21 cellular contexts compared by ENCODE assay signal in genomic region chr2:12074884-12075217, GRCh38.
"Had no signal": no experiment of that assay in that cellular context is flagged by ENCODE, and none has a peak within 500 bp of the region (broad histone marks: within the 10 kb centered on the region; RNA-seq: fewer than 3 reads in every experiment).

No MANE protein-coding gene starts in this region.

- H3K27me3 Mint-ChIP-seq: activated naive CD8-positive, alpha-beta T cell had no signal

- H3K27ac ChIP-seq: brain microvascular endothelial cell, cardiac muscle cell, PC-9 had no signal

- H3K4me2 ChIP-seq: PC-9 had no signal

- H3K36me3 Mint-ChIP-seq: activated naive CD8-positive, alpha-beta T cell had no signal

- H3K9me3 Mint-ChIP-seq: activated naive CD4-positive, alpha-beta T cell treated with anti-CD3 and anti-CD28 coated beads for 36 hours; T-helper 1 cell treated with Interleukin-12 subunit alpha and Interleukin-12 subunit beta and Interleukin-4 antibody, amounts not matched to agents 30 μg/mL and 1 μg/mL, for 36 hours had no signal

- H3K27ac Mint-ChIP-seq: activated CD8-positive, alpha-beta T cell treated with anti-CD3 and anti-CD28 coated beads, Interleukin-2, amount 10 ng/mL, durations not matched to agents 7 days and 5 days; activated naive CD4-positive, alpha-beta T cell treated with anti-CD3 and anti-CD28 coated beads for 36 hours; activated naive CD8-positive, alpha-beta T cell; T-helper 1 cell treated with Interleukin-12 subunit alpha and Interleukin-12 subunit beta and Interleukin-4 antibody, amounts not matched to agents 30 μg/mL and 1 μg/mL, for 36 hours had no signal

- H3K27me3 ChIP-seq: brain microvascular endothelial cell, cardiac muscle cell, MG63 had no signal

- H3K36me3 ChIP-seq: brain microvascular endothelial cell, cardiac muscle cell, MG63 had no signal

- DNase-seq: activated CD4-positive, alpha-beta T cell treated with anti-CD3 and anti-CD28 coated beads for 4 hours; activated CD8-positive, alpha-beta memory T cell treated with anti-CD3 and anti-CD28 coated beads, Interleukin-2, amount 50 U/mL, for 48 hours; activated CD8-positive, alpha-beta T cell treated with anti-CD3 and anti-CD28 coated beads, Interleukin-2, amount 10 ng/mL, durations not matched to agents 7 days and 5 days; activated effector memory CD4-positive, alpha-beta T cell treated with Interleukin-2 at 50 U/mL for 16 hours; activated naive CD4-positive, alpha-beta T cell treated with anti-CD3 and anti-CD28 coated beads for 36 hours; activated T-cell treated with anti-CD3 and anti-CD28 coated beads, Interleukin-2, amount 50 U/mL, for 1 hour; amygdala; brain microvascular endothelial cell; MG63; MV-4-11; NCI-H1092 treated with DMSO at 0.1 percent for 48 hours; NCI-H1436; NCI-H1694 treated with DMSO at 0.1 percent for 48 hours; NCI-H2081; NCI-H510A treated with DMSO at 0.1 percent for 48 hours; NCI-H69; PC-9; SHP77 treated with DMSO at 0.1 percent for 48 hours had no signal

- H3K4me3 Mint-ChIP-seq: activated CD8-positive, alpha-beta T cell treated with anti-CD3 and anti-CD28 coated beads, Interleukin-2, amount 10 ng/mL, durations not matched to agents 7 days and 5 days; activated naive CD4-positive, alpha-beta T cell treated with anti-CD3 and anti-CD28 coated beads for 36 hours; activated naive CD8-positive, alpha-beta T cell; T-helper 1 cell treated with Interleukin-12 subunit alpha and Interleukin-12 subunit beta and Interleukin-4 antibody, amounts not matched to agents 30 μg/mL and 1 μg/mL, for 36 hours had no signal

- H3K4me3 ChIP-seq: cardiac muscle cell, MG63, PC-9 had no signal

- H2AFZ ChIP-seq: PC-9 had no signal

- H3K9me3 ChIP-seq: MG63 had no signal

- ATAC-seq: activated CD8-positive, alpha-beta T cell treated with anti-CD3 and anti-CD28 coated beads, Interleukin-2, amount 10 ng/mL, durations not matched to agents 7 days and 5 days had no signal
